Comparison of ENCODE assay signal across 12 cellular contexts in genomic region chr1:178311164-178311563, GRCh38.
DNase-seq lines count a peak whose midpoint lies in the region; ATAC-seq and TF ChIP-seq lines count a peak whose summit lies in the region.
"Had no signal": no experiment of that assay in that cellular context is flagged by ENCODE, and none has a peak within 500 bp of the region (broad histone marks: within the 10 kb centered on the region; RNA-seq: fewer than 3 reads in every experiment).

No MANE protein-coding gene starts in this region.

- intact Hi-C loops in lower lobe of right lung (cut with DNase I): no loop called here
- intact Hi-C loops in activated CD4-positive, alpha-beta T cell treated with anti-CD3 and anti-CD28 coated beads for 36 hours (cut with DNase I, micrococcal nuclease): loop anchor here (2.0 kb wide), 3 partner anchors 190 to 442 kb away; no protein-coding TSS in a partner anchor

- no peak overlapping the region for H3K27ac ChIP-seq in lower lobe of right lung

- H3K36me3 ChIP-seq in lower lobe of right lung: no peaks in the 10 kb centered on the region

- ATAC-seq in lower lobe of right lung: peak; percentile 20 to 32
- no peak for ATAC-seq in HG03135 (IDR thresholded peaks at IDR 0.05; ENCODE audit: unreplicated experiment)
- no peak for ATAC-seq in activated CD4-positive, alpha-beta T cell treated with anti-CD3 and anti-CD28 coated beads for 36 hours

- in situ Hi-C loops in ACHN (cut with HindIII; ENCODE audit: low pct_ligation_motif_present, low pct_unique_long_range_greater_than_20kb, low sequenced_read_pairs): no loop called here

- H3K9me3 Mint-ChIP-seq in endothelial cell (ENCODE audit: unreplicated experiment): no peaks in the 10 kb centered on the region
- no peaks in the 10 kb centered on the region for H3K9me3 Mint-ChIP-seq in activated CD4-positive, alpha-beta T cell treated with anti-CD3 and anti-CD28 coated beads for 36 hours (ENCODE audit: low read depth)
- H3K9me3 Mint-ChIP-seq: activated naive CD4-positive, alpha-beta T cell treated with anti-CD3 and anti-CD28 coated beads, Interleukin-2, amount 50 U/mL, for 72 hours had no signal

- H3K4me1 ChIP-seq in lower lobe of right lung: peaks cover 8% of the 10 kb centered on the region

- H3K27ac Mint-ChIP-seq in endothelial cell (ENCODE audit: unreplicated experiment): peak overlapping the region; percentile 92
- no peak overlapping the region for H3K27ac Mint-ChIP-seq in activated CD4-positive, alpha-beta T cell treated with anti-CD3 and anti-CD28 coated beads for 36 hours
- H3K27ac Mint-ChIP-seq: activated naive CD4-positive, alpha-beta T cell treated with anti-CD3 and anti-CD28 coated beads, Interleukin-2, amount 50 U/mL, for 72 hours had no signal

- H3K27me3 ChIP-seq in lower lobe of right lung (ENCODE audit: low read depth): no peaks in the 10 kb centered on the region

- CTCF ChIA-PET in activated CD4-positive, alpha-beta T cell treated with anti-CD3 and anti-CD28 coated beads for 36 hours (lab: Charles Lee): interaction anchor here (0.6 to 5.3 kb wide), 11 partner anchors 11 to 1587 kb away, joined by 3 to 41 read pairs (median 4); no protein-coding TSS in a partner anchor

- no peak overlapping the region for H3K4me3 Mint-ChIP-seq in endothelial cell (ENCODE audit: unreplicated experiment)
- H3K4me3 Mint-ChIP-seq in activated CD4-positive, alpha-beta T cell treated with anti-CD3 and anti-CD28 coated beads for 36 hours: no peak overlapping the region

- H3K4me3 ChIP-seq in lower lobe of right lung: no peak overlapping the region

- TF ChIP-seq CTCF in endothelial cell (IDR thresholded peaks at IDR 0.05; ENCODE audit: unreplicated experiment): no peak
- no peak for TF ChIP-seq CTCF in lower lobe of right lung (IDR thresholded peaks at IDR 0.05)

- no peaks in the 10 kb centered on the region for H3K36me3 Mint-ChIP-seq in endothelial cell (ENCODE audit: low read depth, unreplicated experiment)
- H3K36me3 Mint-ChIP-seq in activated CD4-positive, alpha-beta T cell treated with anti-CD3 and anti-CD28 coated beads for 36 hours (ENCODE audit: low read depth): no peaks in the 10 kb centered on the region
- H3K36me3 Mint-ChIP-seq: activated naive CD4-positive, alpha-beta T cell treated with anti-CD3 and anti-CD28 coated beads, Interleukin-2, amount 50 U/mL, for 72 hours had no signal

- DNase-seq in AG20443 (ENCODE audit: low spot score) (peak; percentile 9), M059J (ENCODE audit: low read depth) (peak; percentile 9), endothelial cell (ENCODE audit: low spot score) (no peak), lower lobe of right lung (no peak), ACHN (no peak), activated T-cell treated with anti-CD3 and anti-CD28 coated beads for 4 hours (no peak)
- DNase-seq in activated CD4-positive, alpha-beta T cell treated with anti-CD3 and anti-CD28 coated beads for 36 hours: no peak
- DNase-seq: activated CD4-positive, CD25-positive, alpha-beta regulatory T cell treated with anti-CD3 and anti-CD28 coated beads, Interleukin-2, amount 50 U/mL, for 72 hours; NCI-H2029; stimulated activated CD4-positive, alpha-beta T cell treated with anti-CD3 and anti-CD28 coated beads, Interleukin-4, amount 100 ng/mL, for 24 hours had no signal

- POLR2A ChIA-PET in activated CD4-positive, alpha-beta T cell treated with anti-CD3 and anti-CD28 coated beads for 36 hours (lab: Charles Lee): interaction anchor here (0.6 kb wide), 1 partner anchor 450 kb away, joined by 4 read pairs; no protein-coding TSS in a partner anchor

- no peaks in the 10 kb centered on the region for H3K27me3 Mint-ChIP-seq in endothelial cell (ENCODE audit: unreplicated experiment)
- H3K27me3 Mint-ChIP-seq in activated CD4-positive, alpha-beta T cell treated with anti-CD3 and anti-CD28 coated beads for 36 hours: peaks cover 8% of the 10 kb centered on the region

- no peaks in the 10 kb centered on the region for H3K9me3 ChIP-seq in lower lobe of right lung

- H3K4me1 Mint-ChIP-seq in endothelial cell (ENCODE audit: unreplicated experiment): peaks cover 22% of the 10 kb centered on the region
- no peaks in the 10 kb centered on the region for H3K4me1 Mint-ChIP-seq in activated CD4-positive, alpha-beta T cell treated with anti-CD3 and anti-CD28 coated beads for 36 hours

Comparison
In these comparisons a context has a peak if more than half of its experiments do, and no peak if none do; other contexts are left out.
1. DNase-seq: peak in AG20443 (single experiment) and M059J (single experiment); none in endothelial cell (single experiment), lower lobe of right lung (single experiment), activated CD4-positive, alpha-beta T cell treated with anti-CD3 and anti-CD28 coated beads for 36 hours (single experiment), ACHN (single experiment) and activated T-cell treated with anti-CD3 and anti-CD28 coated beads for 4 hours (single experiment).
2. ATAC-seq: peak in lower lobe of right lung (2 of 2); none in HG03135 (single experiment) and activated CD4-positive, alpha-beta T cell treated with anti-CD3 and anti-CD28 coated beads for 36 hours (single experiment).